28 cellular contexts compared by ENCODE assay signal in genomic region chr7:97466999-97467398, GRCh38.
"Had no signal": no experiment of that assay in that cellular context is flagged by ENCODE, and none has a peak within 500 bp of the region (broad histone marks: within the 10 kb centered on the region; RNA-seq: fewer than 3 reads in every experiment).

No MANE protein-coding gene starts in this region.

- H3K4me3 ChIP-seq: stomach, suprapubic skin, testis, thoracic aorta, thyroid gland, tibial artery, tibial nerve, transverse colon, upper lobe of left lung, upper lobe of right lung, uterus, vagina had no signal

- H3K4me1 ChIP-seq: stomach, suprapubic skin, testis, thyroid gland, tibial artery, tibial nerve, transverse colon, upper lobe of left lung, upper lobe of right lung, uterus, vagina had no signal

- H3K9me3 Mint-ChIP-seq: stimulated activated naive CD8-positive, alpha-beta T cell treated with anti-CD3 and anti-CD28 coated beads, Interleukin-15, Interleukin-2, amounts not matched to agents 100 ng/mL and 50 ng/mL, for 24 hours had no signal

- H3K4me3 Mint-ChIP-seq: stimulated activated effector memory CD8-positive, alpha-beta T cell treated with anti-CD3 and anti-CD28 coated beads, Interleukin-12 subunit alpha, Interleukin-12 subunit beta, amount 100 ng/mL, for 72 hours; stimulated activated memory B cell treated with anti-CD40 and anti-IgM and Interleukin-4, amounts not matched to agents 10 μg/mL and 1 μg/mL and 100 μg/mL, for 72 hours; stimulated activated naive B cell treated with anti-CD40 and anti-IgM and Interleukin-4, amounts not matched to agents 10 μg/mL and 1 μg/mL and 100 μg/mL, for 72 hours; stimulated activated naive CD8-positive, alpha-beta T cell treated with anti-CD3 and anti-CD28 coated beads, Interleukin-15, amount 100 ng/mL, for 72 hours; stimulated activated naive CD8-positive, alpha-beta T cell treated with anti-CD3 and anti-CD28 coated beads, Interleukin-15, Interleukin-2, amounts not matched to agents 100 ng/mL and 50 ng/mL, for 24 hours; type B pancreatic cell had no signal

- H3K27me3 Mint-ChIP-seq: stimulated activated naive B cell treated with anti-CD40 and anti-IgM and Interleukin-4, amounts not matched to agents 10 μg/mL and 1 μg/mL and 100 μg/mL, for 72 hours; stimulated activated naive CD8-positive, alpha-beta T cell treated with anti-CD3 and anti-CD28 coated beads, Interleukin-15, Interleukin-2, amounts not matched to agents 100 ng/mL and 50 ng/mL, for 24 hours had no signal

- H3K27ac Mint-ChIP-seq: stimulated activated effector memory CD8-positive, alpha-beta T cell treated with anti-CD3 and anti-CD28 coated beads, Interleukin-12 subunit alpha, Interleukin-12 subunit beta, amount 100 ng/mL, for 72 hours; stimulated activated memory B cell treated with anti-CD40 and anti-IgM and Interleukin-4, amounts not matched to agents 10 μg/mL and 1 μg/mL and 100 μg/mL, for 72 hours; stimulated activated naive B cell treated with anti-CD40 and anti-IgM and Interleukin-4, amounts not matched to agents 10 μg/mL and 1 μg/mL and 100 μg/mL, for 72 hours; stimulated activated naive CD8-positive, alpha-beta T cell treated with anti-CD3 and anti-CD28 coated beads, Interleukin-15, Interleukin-2, amounts not matched to agents 100 ng/mL and 50 ng/mL, for 24 hours; type B pancreatic cell had no signal

- H3K4me1 Mint-ChIP-seq: stimulated activated effector memory CD8-positive, alpha-beta T cell treated with anti-CD3 and anti-CD28 coated beads, Interleukin-12 subunit alpha, Interleukin-12 subunit beta, amount 100 ng/mL, for 72 hours; stimulated activated memory B cell treated with anti-CD40 and anti-IgM and Interleukin-4, amounts not matched to agents 10 μg/mL and 1 μg/mL and 100 μg/mL, for 72 hours; stimulated activated naive B cell treated with anti-CD40 and anti-IgM and Interleukin-4, amounts not matched to agents 10 μg/mL and 1 μg/mL and 100 μg/mL, for 72 hours; stimulated activated naive CD8-positive, alpha-beta T cell treated with anti-CD3 and anti-CD28 coated beads, Interleukin-15, amount 100 ng/mL, for 72 hours had no signal

- H3K9me3 ChIP-seq: testis, thoracic aorta, thyroid gland, tibial artery, transverse colon, upper lobe of left lung, uterus, vagina had no signal

- H3K27ac ChIP-seq: stomach, suprapubic skin, testis, thoracic aorta, thyroid gland, tibial artery, tibial nerve, transverse colon, upper lobe of left lung, upper lobe of right lung, uterus, vagina had no signal

- H3K36me3 Mint-ChIP-seq: stimulated activated effector memory CD8-positive, alpha-beta T cell treated with anti-CD3 and anti-CD28 coated beads, Interleukin-12 subunit alpha, Interleukin-12 subunit beta, amount 100 ng/mL, for 72 hours; stimulated activated memory B cell treated with anti-CD40 and anti-IgM and Interleukin-4, amounts not matched to agents 10 μg/mL and 1 μg/mL and 100 μg/mL, for 72 hours; stimulated activated naive B cell treated with anti-CD40 and anti-IgM and Interleukin-4, amounts not matched to agents 10 μg/mL and 1 μg/mL and 100 μg/mL, for 72 hours; type B pancreatic cell had no signal

- ATAC-seq: stimulated activated effector memory CD8-positive, alpha-beta T cell treated with anti-CD3 and anti-CD28 coated beads, Interleukin-12 subunit alpha, Interleukin-12 subunit beta, amount 100 ng/mL, for 72 hours; stimulated activated memory B cell treated with anti-CD40 and anti-IgM and Interleukin-4, amounts not matched to agents 10 μg/mL and 1 μg/mL and 100 μg/mL, for 72 hours; stimulated activated naive B cell treated with anti-CD40 and anti-IgM and Interleukin-4, amounts not matched to agents 10 μg/mL and 1 μg/mL and 100 μg/mL, for 72 hours; stimulated activated naive CD8-positive, alpha-beta T cell treated with anti-CD3 and anti-CD28 coated beads, Interleukin-15, amount 100 ng/mL, for 72 hours; stimulated activated naive CD8-positive, alpha-beta T cell treated with anti-CD3 and anti-CD28 coated beads, Interleukin-15, Interleukin-2, amounts not matched to agents 100 U/mL and 50 U/mL, for 24 hours; upper lobe of right lung had no signal

- H3K27me3 ChIP-seq: stomach, suprapubic skin, testis, thyroid gland, tibial artery, tibial nerve, transverse colon, upper lobe of left lung, upper lobe of right lung, uterus, vagina had no signal

- H3K36me3 ChIP-seq: stomach, suprapubic skin, thoracic aorta, thyroid gland, tibial artery, tibial nerve, transverse colon, upper lobe of left lung, upper lobe of right lung, uterus, vagina had no signal

- DNase-seq: stimulated activated CD4-positive, alpha-beta T cell treated with anti-CD3 and anti-CD28 coated beads, Interleukin-2, amount 100 ng/mL, for 48 hours; stimulated activated CD4-positive, alpha-beta T cell treated with anti-CD3 and anti-CD28 coated beads, Interleukin-4, amount 100 ng/mL, for 1 hour; stimulated activated CD4-positive, alpha-beta T cell treated with anti-CD3 and anti-CD28 coated beads, Interleukin-4, amount 100 ng/mL, for 24 hours; stimulated activated CD4-positive, alpha-beta T cell treated with anti-CD3 and anti-CD28 coated beads, Interleukin-4, amount 100 ng/mL, for 4 hours; stimulated activated CD8-positive, alpha-beta memory T cell treated with anti-CD3 and anti-CD28 coated beads, Interleukin-4, amount 100 ng/mL, for 48 hours; stimulated activated naive B cell treated with anti-CD40 and anti-IgM and Interleukin-4, amounts not matched to agents 10 μg/mL and 1 μg/mL and 100 μg/mL, for 72 hours; stimulated activated naive CD4-positive, alpha-beta T cell; stimulated activated naive CD4-positive, alpha-beta T cell treated with Interleukin-2 at 50 U/mL for 16 hours; stimulated activated naive CD8-positive, alpha-beta T cell treated with anti-CD3 and anti-CD28 coated beads, Interleukin-15, amount 100 ng/mL, for 72 hours; stimulated activated naive CD8-positive, alpha-beta T cell treated with anti-CD3 and anti-CD28 coated beads, Interleukin-15, Interleukin-2, amounts not matched to agents 100 U/mL and 50 U/mL, for 24 hours; stomach; substantia nigra; testis; thyroid gland; tibial artery; transverse colon; trophoblast cell; upper lobe of left lung; upper lobe of right lung; uterus had no signal
